In genomic region chr19:662207-662961, GRCh38 we compare ENCODE assay signal across 1 cellular context.
TF ChIP-seq lines count a peak whose summit lies in the region.

No MANE protein-coding gene starts in this region.

TF ChIP-seq in HepG2, 621 proteins besides CTCF, POLR2A, EP300 and RAD21 (continued from another document and continues in another):
- TF ChIP-seq HMGXB3 (CRISPR knock-in tag; IDR thresholded peaks at IDR 0.05; ENCODE audit: borderline replicate concordance) (no peak), KDM3A (CRISPR knock-in tag; IDR thresholded peaks at IDR 0.05; ENCODE audit: low read depth) (no peak), ZSCAN29 (CRISPR knock-in tag; conservative IDR thresholded peaks at IDR 0.05) (no peak), SOX6 (IDR thresholded peaks at IDR 0.05) (no peak), SOX6 (CRISPR knock-in tag; IDR thresholded peaks at IDR 0.05) (no peak), NFAT5 (CRISPR knock-in tag; IDR thresholded peaks at IDR 0.05) (no peak), KDM1A (CRISPR knock-in tag; IDR thresholded peaks at IDR 0.05) (no peak), ZNF629 (CRISPR knock-in tag; conservative IDR thresholded peaks at IDR 0.05) (no peak), FOXP4 (CRISPR knock-in tag; IDR thresholded peaks at IDR 0.05) (no peak), ZNF672 (CRISPR knock-in tag; IDR thresholded peaks at IDR 0.05) (no peak), NFE2L2 (IDR thresholded peaks at IDR 0.05; ENCODE audit: low read length) (no peak), KAT7 (CRISPR knock-in tag; IDR thresholded peaks at IDR 0.05; ENCODE audit: borderline replicate concordance) (no peak), ZNF20 (CRISPR knock-in tag; IDR thresholded peaks at IDR 0.05) (no peak), KDM5A (IDR thresholded peaks at IDR 0.05; ENCODE audit: borderline replicate concordance, low read length) (no peak), DRAP1 (CRISPR knock-in tag; IDR thresholded peaks at IDR 0.05) (no peak), MXD1 (CRISPR knock-in tag; IDR thresholded peaks at IDR 0.05) (no peak; the same call in 1 of the 2 replicates), ERF (CRISPR knock-in tag; IDR thresholded peaks at IDR 0.05) (0 out of 2 replicates have a peak, but pooled peaks have one; percentile 3), TEF (CRISPR knock-in tag; IDR thresholded peaks at IDR 0.05) (no peak), ZEB1 (IDR thresholded peaks at IDR 0.05; ENCODE audit: insufficient replicate concordance, low read depth) (no peak), ZNF350 (CRISPR knock-in tag; IDR thresholded peaks at IDR 0.05; ENCODE audit: borderline replicate concordance, low read depth) (no peak), REPIN1 (CRISPR knock-in tag; IDR thresholded peaks at IDR 0.05; ENCODE audit: borderline replicate concordance, low read depth) (no peak), RFX1 (IDR thresholded peaks at IDR 0.05) (no peak), ZNF224 (CRISPR knock-in tag; IDR thresholded peaks at IDR 0.05) (no peak), JUNB (CRISPR knock-in tag; IDR thresholded peaks at IDR 0.05; ENCODE audit: borderline replicate concordance) (no peak), ZBTB8A (CRISPR knock-in tag; IDR thresholded peaks at IDR 0.05; ENCODE audit: borderline replicate concordance, low read depth) (no peak), XBP1 (CRISPR knock-in tag; IDR thresholded peaks at IDR 0.05) (no peak), ESRRA (CRISPR knock-in tag; IDR thresholded peaks at IDR 0.05; ENCODE audit: low read depth) (no peak), PRPF4 (IDR thresholded peaks at IDR 0.05; ENCODE audit: low read depth, low read length, poor library complexity, severe bottlenecking) (no peak), ZNF724P (CRISPR knock-in tag; IDR thresholded peaks at IDR 0.05; ENCODE audit: borderline replicate concordance) (0 out of 2 replicates have a peak, but pooled peaks have one; percentile 0), YEATS4 (CRISPR knock-in tag; IDR thresholded peaks at IDR 0.05; ENCODE audit: borderline replicate concordance) (no peak), ZNF318 (CRISPR knock-in tag; IDR thresholded peaks at IDR 0.05) (no peak), ELK4 (CRISPR knock-in tag; IDR thresholded peaks at IDR 0.05; ENCODE audit: borderline replicate concordance) (no peak), PHB2 (IDR thresholded peaks at IDR 0.05; ENCODE audit: partially characterized antibody) (no peak), ZBTB7A (CRISPR knock-in tag; IDR thresholded peaks at IDR 0.05) (no peak)
